In the genomic region with DNA sequence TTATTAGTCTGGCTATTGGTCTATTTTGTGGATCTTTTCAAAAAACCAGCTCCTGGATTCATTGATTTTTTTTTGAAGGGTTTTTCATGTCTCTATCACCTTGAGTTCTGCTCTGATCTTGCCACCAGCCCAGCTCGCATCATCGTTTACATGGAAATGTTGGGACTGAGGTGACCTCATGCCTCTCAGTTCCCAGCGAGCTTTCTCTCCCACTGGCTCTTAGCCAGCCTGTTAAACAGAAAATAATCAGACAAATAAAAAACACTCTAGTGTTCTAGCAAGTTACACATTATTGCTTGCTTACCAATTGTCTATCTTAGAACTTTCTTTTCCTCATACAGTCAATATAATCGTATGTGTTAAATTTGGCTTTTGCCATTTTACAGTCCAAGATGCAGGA, we compare ENCODE assay signal across 7 cellular contexts. TPM values are rescaled to one million over a fixed set of nuclear protein-coding genes. Genes with fewer than 3 reads are reported as not detected.
DNase-seq lines count a peak whose midpoint lies in the region; ATAC-seq and TF ChIP-seq lines count a peak whose summit lies in the region.
"Not testable (repeated sequence)": the region's sequence is repeated elsewhere in the genome, so short reads cannot be mapped to it uniquely, and the experiment has no call there.

No MANE protein-coding gene starts in this region.

- dilution Hi-C loops in IMR-90 (cut with HindIII; ENCODE audit: low sequenced_read_pairs, unreplicated experiment): not testable (repeated sequence)

- DNase-seq in DMS153 (lab: John Stamatoyannopoulos, UW): peak; percentile 26
- peak; percentile 50 for DNase-seq in IMR-90
- peak; percentile 52 for DNase-seq in NCI-H2029 (lab: John Stamatoyannopoulos, UW)
- peak; percentile 0 for DNase-seq in RPMI8226
- peak; percentile 16 for DNase-seq in astrocyte of the hippocampus (ENCODE audit: low read depth, low spot score)
- DNase-seq in globus pallidus (ENCODE audit: low spot score): peak; percentile 31
- DNase-seq in pons (ENCODE audit: low spot score): peak; percentile 42

- H4K8ac ChIP-seq in IMR-90 (ENCODE audit: low read depth in 2 of 2, low read length in 2 of 2): not testable (repeated sequence)

- H3K9ac ChIP-seq in IMR-90 (ENCODE audit: low read depth, low read length): not testable (repeated sequence)

- not testable (repeated sequence) for H2AK9ac ChIP-seq in IMR-90 (replicated peaks; ENCODE audit: low read depth, low read length, poor library complexity)

- TF ChIP-seq CTCF in IMR-90 (conservative IDR thresholded peaks at IDR 0.05; ENCODE audit: low read depth, low read length): not testable (repeated sequence)

- H4K5ac ChIP-seq in IMR-90 (ENCODE audit: low read depth, low read length): not testable (repeated sequence)

- H2AFZ ChIP-seq in IMR-90 (replicated peaks; ENCODE audit: low read length, poor library complexity): not testable (repeated sequence)

- H2BK15ac ChIP-seq in IMR-90 (ENCODE audit: low read depth, low read length): not testable (repeated sequence)

- not testable (repeated sequence) for H3K4me3 ChIP-seq in IMR-90 (ENCODE audit: insufficient read depth, low read depth, low read length)

- not testable (repeated sequence) for H3K79me1 ChIP-seq in IMR-90 (ENCODE audit: low read depth in 1 of 2, low read length in 2 of 2)

- H3K18ac ChIP-seq in IMR-90 (ENCODE audit: low read depth, low read length): not testable (repeated sequence)

- not testable (repeated sequence) for ATAC-seq in IMR-90 (ENCODE audit: low read depth)

- intact Hi-C loops in IMR-90 (cut with micrococcal nuclease): not testable (repeated sequence)

- H4K20me1 ChIP-seq in IMR-90 (ENCODE audit: insufficient read depth, low read length): not testable (repeated sequence)

- not testable (repeated sequence) for H3K14ac ChIP-seq in IMR-90 (replicated peaks; ENCODE audit: low read depth, low read length)

- H2BK120ac ChIP-seq in IMR-90 (ENCODE audit: low read depth, low read length): not testable (repeated sequence)

- H3K23ac ChIP-seq in IMR-90 (ENCODE audit: low read depth, low read length): not testable (repeated sequence)

- H3K9me3 ChIP-seq in IMR-90 (ENCODE audit: control insufficient read depth, insufficient read depth, low read length): not testable (repeated sequence)

- in situ Hi-C loops in IMR-90 (cut with MboI; ENCODE audit: low sequenced_read_pairs): not testable (repeated sequence)

- BruUV-seq in IMR-90 (replicated peaks; lab: Mats Ljungman, UMichigan): not testable (repeated sequence)

- H3K4me2 ChIP-seq in IMR-90 (ENCODE audit: low read depth, low read length): not testable (repeated sequence)

- not testable (repeated sequence) for H3K56ac ChIP-seq in IMR-90 (ENCODE audit: extremely low read depth, insufficient read depth, low read length)

- CTCF ChIA-PET in IMR-90 (lab: Yijun Ruan, JAX): interaction anchor here (1.4 kb wide), 1 partner anchor 17 kb away, joined by 3 read pairs; no protein-coding TSS in a partner anchor

- POLR2A ChIA-PET in IMR-90 (lab: Charles Lee; ENCODE audit: unreplicated experiment): not testable (repeated sequence)

- H2BK20ac ChIP-seq in IMR-90 (ENCODE audit: low read depth, low read length): not testable (repeated sequence)

- not testable (repeated sequence) for TF ChIP-seq RAD21 in IMR-90 (IDR thresholded peaks at IDR 0.05; ENCODE audit: low read length)

- WGBS in IMR-90 (ENCODE audit: extremely low coverage in 2 of 2, insufficient read length in 1 of 2), 2 experiments: no CpG with 5 or more reads among the region's 4 CpGs

- TF ChIP-seq POLR2A in IMR-90 (IDR thresholded peaks at IDR 0.05; ENCODE audit: low read depth, low read length): not testable (repeated sequence)

- not testable (repeated sequence) for H3K36me3 ChIP-seq in IMR-90 (ENCODE audit: control insufficient read depth, insufficient read depth, low read length)

- not testable (repeated sequence) for H4K91ac ChIP-seq in IMR-90 (ENCODE audit: insufficient read depth, low read depth, low read length)

- H2BK5ac ChIP-seq in IMR-90 (ENCODE audit: low read depth, low read length, poor library complexity, severe bottlenecking): not testable (repeated sequence)

- H3K27ac ChIP-seq in IMR-90 (ENCODE audit: insufficient read depth, low read length): not testable (repeated sequence)

- H3K4me1 ChIP-seq in IMR-90 (ENCODE audit: control insufficient read depth, insufficient read depth, low read length): not testable (repeated sequence)

- H3K9me1 ChIP-seq in IMR-90 (ENCODE audit: insufficient read depth, low read length): not testable (repeated sequence)

- not testable (repeated sequence) for H2AK5ac ChIP-seq in IMR-90 (ENCODE audit: low read depth, low read length)

- H3K4ac ChIP-seq in IMR-90 (ENCODE audit: low read depth, low read length): not testable (repeated sequence)

- not testable (repeated sequence) for H3K27me3 ChIP-seq in IMR-90 (ENCODE audit: control insufficient read depth, insufficient read depth, low read length)

RNA-seq across cellular contexts. Expression of a gene that starts 17.3 kb away (rescaled TPM):
- 6.7 and 6.8 TPM in 2 replicates for total RNA-seq in IMR-90 (2012; rRNA removed)
- 4.8 TPM in 2 replicates for polyA plus RNA-seq in IMR-90 (2012; rRNA removed)
- polyA plus RNA-seq in IMR-90 (2012; cell fraction: cytosol; rRNA removed): 1.5 and 1.6 TPM in 2 replicates
- polyA plus RNA-seq in IMR-90 (2012; cell fraction: nucleus; rRNA removed; ENCODE audit: low replicate concordance): 7.1 and 14.8 TPM in 2 replicates

Comparison
In these comparisons a context has a peak if more than half of its experiments do, and no peak if none do; other contexts are left out.
1. DNase-seq: peak in every context shown above with its lines; median percentile 52 in NCI-H2029; 50 in IMR-90; 42 in pons; 31 in globus pallidus; 26 in DMS153; 16 in astrocyte of the hippocampus; 0 in RPMI8226.